ENCODE assay signal across 18 cellular contexts in genomic region chr5:151648089-151648488, GRCh38. TPM values are rescaled to one million over a fixed set of nuclear protein-coding genes. Genes with fewer than 3 reads are reported as not detected.
DNase-seq lines count a peak whose midpoint lies in the region; ATAC-seq, FAIRE-seq and TF ChIP-seq lines count a peak whose summit lies in the region.
"Had no signal": no experiment of that assay in that cellular context is flagged by ENCODE, and none has a peak within 500 bp of the region (broad histone marks: within the 10 kb centered on the region; RNA-seq: fewer than 3 reads in every experiment).

No MANE protein-coding gene starts in this region.

- in situ Hi-C loops in K562 (cut with MboI), result no loop called here

- no peak overlapping the region for H2AFZ ChIP-seq in K562 (ENCODE audit: low read depth, low read length)

- no peak overlapping the region for H3K27ac ChIP-seq in HEK293 (ENCODE audit: extremely low read depth, low read depth, low read length)
- H3K27ac ChIP-seq in K562 (ENCODE audit: extremely low read depth, low read depth, low read length), result no peak overlapping the region
- H3K27ac ChIP-seq: C4-2B had no signal

- H3K4me3 ChIP-seq in HEK293 (ENCODE audit: low read depth, low read length) (no peak overlapping the region), K562 (no peak overlapping the region)
- H3K4me3 ChIP-seq: GM23338 had no signal

- 8% methylated on average over 2 of the region's 2 CpGs for WGBS in K562 (ENCODE audit: insufficient coverage, low coverage, missing lambda C conversion rate)

- TF ChIP-seq RAD21 in K562 (CRISPR knock-in tag; conservative IDR thresholded peaks at IDR 0.05 in 1 of 2, IDR thresholded peaks at IDR 0.05 in 1 of 2), result no peak

- no peak for TF ChIP-seq EP300 in K562 (IDR thresholded peaks at IDR 0.05; ENCODE audit: low read length)

- intact Hi-C loops in K562 (cut with micrococcal nuclease), result no loop called here

- CTCF ChIA-PET in HEK293 (lab: Yijun Ruan, JAX) (interaction anchor here (0.5 to 1.2 kb wide), 5 partner anchors 31 to 483 kb away, joined by 3 to 6 read pairs (median 3); no protein-coding TSS in a partner anchor), K562 (lab: Yijun Ruan, JAX; ENCODE audit: low intra/inter-chr PET ratio) (no interaction called here)

- no peak overlapping the region for H3K4me2 ChIP-seq in K562 (ENCODE audit: insufficient read depth, low read length)
- H3K4me2 ChIP-seq: GM23338 had no signal

- H3K9me3 ChIP-seq in HEK293 (ENCODE audit: control insufficient read depth, insufficient read depth, low read depth, low read length) (no peaks in the 10 kb centered on the region), K562 (replicated peaks; ENCODE audit: control insufficient read depth, insufficient read depth, low read depth, low read length) (no peaks in the 10 kb centered on the region)
- H3K9me3 ChIP-seq: BE2C, Caco-2 had no signal

- H3K4me1 ChIP-seq in HEK293 (ENCODE audit: control insufficient read depth, insufficient read depth, low read length), result no peaks in the 10 kb centered on the region
- no peaks in the 10 kb centered on the region for H3K4me1 ChIP-seq in K562 (replicated peaks in 1 of 2; ENCODE audit: control insufficient read depth in 2 of 2, insufficient read depth in 2 of 2, low read length in 2 of 2)
- H3K4me1 ChIP-seq: BE2C, Caco-2 had no signal

- H3K79me2 ChIP-seq in K562 (ENCODE audit: control insufficient read depth, insufficient read depth, low read length), result no peaks in the 10 kb centered on the region

- H3K36me3 ChIP-seq in HEK293 (ENCODE audit: control insufficient read depth in 2 of 2, insufficient read depth in 1 of 2, low read length in 2 of 2) (no peaks in the 10 kb centered on the region), K562 (ENCODE audit: control insufficient read depth, insufficient read depth, low read length) (no peaks in the 10 kb centered on the region)
- H3K36me3 ChIP-seq: BE2C had no signal

- no TSS peak for BruUV-seq in K562 (replicated peaks; lab: Mats Ljungman, UMichigan)

- TF ChIP-seq POLR2A in K562 (conservative IDR thresholded peaks at IDR 0.05), result no peak

- no peak for DNase-seq in K562 (ENCODE audit: extremely low read depth in 1 of 4, low spot score in 3 of 4)
- DNase-seq in effector CD4-positive, alpha-beta T cell, result no peak
- DNase-seq in Ammon's horn (ENCODE audit: low spot score), result no peak
- DNase-seq: BE2C; Caco-2; CD8-positive, alpha-beta T cell; DND-41; GF-D8; H7; IMR-90 had no signal

- FAIRE-seq in K562 (lab: Jason Lieb, UNC), result no peak
- FAIRE-seq: A204.1 had no signal

- no peak overlapping the region for H3K9ac ChIP-seq in K562 (ENCODE audit: insufficient read depth in 1 of 2, low read depth in 2 of 2, low read length in 2 of 2)

- peaks cover 2 to 27% of the 10 kb centered on the region in 2 experiments; a peak in 4 of 5 replicates for H3K27me3 ChIP-seq in K562 (ENCODE audit: control insufficient read depth in 2 of 2, insufficient read depth in 2 of 2, low read length in 2 of 2)
- H3K27me3 ChIP-seq: BE2C had no signal

- POLR2A ChIA-PET in HEK293 (lab: Yijun Ruan, JAX), result interaction anchor here (0.6 to 1.1 kb wide), 3 partner anchors 35 to 241 kb away, joined by 3 to 4 read pairs (median 3); partner anchors contain the start of gene SLC36A1
- POLR2A ChIA-PET in K562 (lab: Yijun Ruan, JAX), result interaction anchor here (0.7 to 1.0 kb wide), 2 partner anchors 11 to 23 kb away, joined by 3 read pairs; no protein-coding TSS in a partner anchor

- no peak for ATAC-seq in K562
- peak; percentile 76 for ATAC-seq in esophagus mucosa
- ATAC-seq in HG03457 (IDR thresholded peaks at IDR 0.05; ENCODE audit: unreplicated experiment), result no peak
- ATAC-seq in GM18858 (IDR thresholded peaks at IDR 0.05; ENCODE audit: unreplicated experiment), result no peak
- ATAC-seq: CD8-positive, alpha-beta T cell; GM23338 had no signal

- H3K9me1 ChIP-seq in K562 (ENCODE audit: control insufficient read depth, insufficient read depth, low read length), result no peaks in the 10 kb centered on the region

- TF ChIP-seq CTCF in HEK293 (tag by site-specific recombination; IDR thresholded peaks at IDR 0.05) (no peak), K562 (IDR thresholded peaks at IDR 0.05 in 2 of 3, conservative IDR thresholded peaks at IDR 0.05 in 1 of 3; ENCODE audit: insufficient read depth in 2 of 3, low read depth in 1 of 3, low read length in 3 of 3) (no peak)

- no peaks in the 10 kb centered on the region for H4K20me1 ChIP-seq in K562 (replicated peaks; ENCODE audit: control insufficient read depth, insufficient read depth, low read length)

TF ChIP-seq in HEK293, 187 proteins besides CTCF, POLR2A, EP300 and RAD21:
- TF ChIP-seq ZNF623 (tag by site-specific recombination; IDR thresholded peaks at IDR 0.05) (peak; percentile 52), ZNF830 (tag by site-specific recombination; IDR thresholded peaks at IDR 0.05; ENCODE audit: low read depth) (no peak)

TF ChIP-seq in K562, 482 proteins besides CTCF, POLR2A, EP300 and RAD21:
- no peak for TF ChIP-seq LARP7 (IDR thresholded peaks at IDR 0.05)
- TF ChIP-seq RBM25 (IDR thresholded peaks at IDR 0.05; ENCODE audit: low read depth, low read length, severe bottlenecking), result peak; percentile 11

RNA-seq across cellular contexts. Expression of gene SPARC, which starts 38.6 kb away (rescaled TPM):
- 2.8 and 4.7 TPM in 2 replicates for total RNA-seq in K562 (2011; cell fraction: chromatin; rRNA removed; ENCODE audit: low replicate concordance)
- 2.7 and 4.2 TPM in 2 replicates for total RNA-seq in K562 (2011; cell fraction: nucleolus; rRNA removed)
- total RNA-seq in K562 (2011; cell fraction: nucleoplasm; rRNA removed), result 5.5 and 7.9 TPM in 2 replicates
- 9.4 and 10.5 TPM in 2 replicates for total RNA-seq in K562 (2014; rRNA removed)
- 10.8 and 11.1 TPM in 2 replicates for total RNA-seq in K562 (2014; rRNA removed; fragmentation: Illumina TruSeq; extraction: Trizol)
- 9.9 and 10.5 TPM in 2 replicates for total RNA-seq in K562 (2015; rRNA removed; fragmentation: Illumina TruSeq; extraction: Trizol)
- 20.4 and 24.3 TPM in 2 replicates for total RNA-seq in K562 (2021)
- 3.0 and 6.1 TPM in 2 replicates for polyA plus RNA-seq in K562 (2011; rRNA removed)
- 3.5 and 10.7 TPM in 2 replicates for polyA plus RNA-seq in K562 (2011; cell fraction: cytosol; rRNA removed)
- 2.4 and 2.6 TPM in 2 replicates for polyA plus RNA-seq in K562 (2011; cell fraction: nucleus; rRNA removed)
- polyA plus RNA-seq in K562 (2012), result 39.6 and 46.1 TPM in 2 replicates
- polyA plus RNA-seq in K562 (2014; fragmentation: Illumina TruSeq; extraction: Trizol), result 18.5 and 20.2 TPM in 2 replicates
- 10 to 100 TPM; 12.2 to 35.6 TPM for polyA plus RNA-seq in K562 (2014; fragmentation: Nextera tagmentation; extraction: Ambion mirVana)
- 10.0 and 14.1 TPM in 2 replicates for polyA plus RNA-seq in K562 (2014; rRNA removed)
- polyA minus RNA-seq in K562 (2011; rRNA and poly(A)+ RNA removed), result 2.1 and 3.4 TPM in 2 replicates
- 2.1 TPM in 1 of 2 replicates, not detected in the other for polyA minus RNA-seq in K562 (2011; cell fraction: cytosol; rRNA and poly(A)+ RNA removed)
- polyA minus RNA-seq in K562 (2011; cell fraction: nucleus; rRNA and poly(A)+ RNA removed), result 0.56 and 0.81 TPM in 2 replicates
- total RNA-seq in esophagus mucosa, result 76.4 TPM
- total RNA-seq: HT-29 had no signal

RNA-seq across cellular contexts. Expression of gene FAT2, which starts 57.0 kb away (rescaled TPM):
- not detected in 2 replicates for total RNA-seq in K562 (2011; cell fraction: chromatin; rRNA removed; ENCODE audit: low replicate concordance)
- total RNA-seq in K562 (2011; cell fraction: nucleolus; rRNA removed), result not detected in 2 replicates
- under 0.01 TPM in 1 of 2 replicates, not detected in the other for total RNA-seq in K562 (2011; cell fraction: nucleoplasm; rRNA removed)
- total RNA-seq in K562 (2014; rRNA removed), result not detected in 2 replicates
- not detected in 2 replicates for total RNA-seq in K562 (2014; rRNA removed; fragmentation: Illumina TruSeq; extraction: Trizol)
- not detected in 2 replicates for total RNA-seq in K562 (2015; rRNA removed; fragmentation: Illumina TruSeq; extraction: Trizol)
- not detected in 2 replicates for total RNA-seq in K562 (2021)
- not detected in 2 replicates for polyA plus RNA-seq in K562 (2011; rRNA removed)
- not detected in 2 replicates for polyA plus RNA-seq in K562 (2011; cell fraction: cytosol; rRNA removed)
- polyA plus RNA-seq in K562 (2011; cell fraction: nucleus; rRNA removed), result not detected in 2 replicates
- polyA plus RNA-seq in K562 (2012), result 0.06 and 0.07 TPM in 2 replicates
- not detected in 2 replicates for polyA plus RNA-seq in K562 (2014; fragmentation: Illumina TruSeq; extraction: Trizol)
- polyA plus RNA-seq in K562 (2014; fragmentation: Nextera tagmentation; extraction: Ambion mirVana), result not detected
- polyA plus RNA-seq in K562 (2014; rRNA removed), result not detected in 2 replicates
- not detected in 2 replicates for polyA minus RNA-seq in K562 (2011; rRNA and poly(A)+ RNA removed)
- not detected in 2 replicates for polyA minus RNA-seq in K562 (2011; cell fraction: cytosol; rRNA and poly(A)+ RNA removed)
- not detected in 2 replicates for polyA minus RNA-seq in K562 (2011; cell fraction: nucleus; rRNA and poly(A)+ RNA removed)
- 82.5 TPM for total RNA-seq in esophagus mucosa
- total RNA-seq: CD8-positive, alpha-beta T cell; HT-29 had no signal

Comparison
In these comparisons a context has a peak if more than half of its experiments do, and no peak if none do; other contexts are left out.
1. RNA of gene FAT2, which starts 57.0 kb away (total RNA-seq): 82.5 TPM in esophagus mucosa (single experiment); under 0.01 TPM in K562; every median in the first group is over 10 times any median in the second.